15 cellular contexts compared by ENCODE assay signal in the genomic region with DNA sequence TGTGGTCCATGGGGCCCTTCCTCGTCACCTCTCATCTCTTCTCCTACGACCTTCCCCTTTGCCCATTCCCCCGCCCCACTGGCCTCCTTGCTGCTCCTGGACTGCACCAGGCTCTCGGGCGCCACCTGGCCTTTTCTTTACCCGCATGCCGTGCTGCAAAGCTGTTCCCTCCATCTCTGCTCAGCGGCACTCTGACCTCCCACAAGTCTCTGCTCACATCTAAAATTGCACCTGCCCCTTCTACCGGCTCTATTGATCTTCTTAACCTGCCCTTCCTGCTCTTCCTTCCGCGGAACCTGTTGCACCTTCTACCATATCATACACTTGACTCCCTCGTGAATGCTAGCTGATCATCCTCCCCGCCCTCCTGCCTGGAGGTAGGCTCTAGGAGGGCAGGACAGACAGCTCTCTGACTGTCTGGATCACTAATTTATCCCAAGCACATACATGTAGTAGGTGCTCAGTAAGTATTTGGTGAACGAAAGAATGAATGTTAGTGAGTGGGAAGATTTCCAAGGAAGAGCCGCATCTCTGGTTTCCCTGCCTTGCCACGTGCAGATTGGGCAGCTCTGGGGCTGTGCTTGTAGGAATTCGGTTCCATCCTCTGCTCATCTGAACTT. TPM values are rescaled to one million over a fixed set of nuclear protein-coding genes. Genes with fewer than 3 reads are reported as not detected.
DNase-seq lines count a peak whose midpoint lies in the region; ATAC-seq and TF ChIP-seq lines count a peak whose summit lies in the region.
"Had no signal": no experiment of that assay in that cellular context is flagged by ENCODE, and none has a peak within 500 bp of the region (broad histone marks: within the 10 kb centered on the region; RNA-seq: fewer than 3 reads in every experiment).

No MANE protein-coding gene starts in this region.

- H3K9me3 ChIP-seq in Panc1 (ENCODE audit: control insufficient read depth, insufficient read depth, low read depth, low read length), result no peaks in the 10 kb centered on the region; the same call in 1 of the 2 replicates
- H3K9me3 ChIP-seq: neutrophil had no signal

- no peaks in the 10 kb centered on the region for H3K36me3 ChIP-seq in Panc1 (ENCODE audit: control insufficient read depth, insufficient read depth, low read length)
- H3K36me3 ChIP-seq: neutrophil had no signal

- intact Hi-C loops in Panc1 (cut with micrococcal nuclease; ENCODE audit: unreplicated experiment), result no loop called here

- BruUV-seq in Panc1 (replicated peaks; lab: Mats Ljungman, UMichigan), result no TSS peak

- no peak overlapping the region for H3K27ac ChIP-seq in Panc1 (ENCODE audit: low read length)
- H3K27ac ChIP-seq: HL-60, neutrophil had no signal

- ATAC-seq in Panc1, result 0 out of 2 replicates have a peak, but pooled peaks have one; percentile 22
- no peak for ATAC-seq in HG02678 (IDR thresholded peaks at IDR 0.05; ENCODE audit: unreplicated experiment)
- ATAC-seq in GM19035 (IDR thresholded peaks at IDR 0.05; ENCODE audit: unreplicated experiment), result no peak
- ATAC-seq: activated CD4-positive, CD25-positive, alpha-beta regulatory T cell treated with anti-CD3 and anti-CD28 coated beads, Interleukin-2, amount 50 U/mL, for 24 hours; activated T-cell treated with anti-CD3 and anti-CD28 coated beads, Interleukin-2, amount 50 U/mL, for 4 hours had no signal

- no peak overlapping the region for H3K4me3 ChIP-seq in Panc1 (ENCODE audit: low read depth in 2 of 2, low read length in 2 of 2)

- CTCF ChIA-PET in Panc1 (lab: Charles Lee), result interaction anchor here (0.6 kb wide), 1 partner anchor 436 kb away, joined by 3 read pairs; no protein-coding TSS in a partner anchor

- TF ChIP-seq CTCF in GM20000 (IDR thresholded peaks at IDR 0.05; ENCODE audit: extremely low read depth, missing control alignments) (peak; percentile 31), Panc1 (IDR thresholded peaks at IDR 0.05) (no peak; the same call in 1 of the 2 replicates)

- no peaks in the 10 kb centered on the region for H3K4me1 ChIP-seq in Panc1 (ENCODE audit: control insufficient read depth, insufficient read depth, low read length)

- in situ Hi-C loops in Panc1 (cut with HindIII; ENCODE audit: low pct_unique_long_range_greater_than_20kb, low sequenced_read_pairs), result no loop called here

- H3K27me3 ChIP-seq in Panc1 (ENCODE audit: control insufficient read depth, insufficient read depth, low read length), result no peaks in the 10 kb centered on the region

- DNase-seq in DMS53 treated with DMSO at 0.1 percent for 48 hours (lab: John Stamatoyannopoulos, UW; ENCODE audit: unreplicated experiment) (peak; percentile 81), GM20000 (ENCODE audit: low spot score) (no peak), Panc1 (ENCODE audit: low read depth, low spot score) (no peak), iPS-NIHi11 (ENCODE audit: low spot score) (peak; percentile 74), HPDE6-E6E7 (ENCODE audit: extremely low spot score) (no peak), NCI-H2227 (lab: John Stamatoyannopoulos, UW; ENCODE audit: unreplicated experiment) (no peak)
- DNase-seq: activated T-cell treated with anti-CD3 and anti-CD28 coated beads, Interleukin-2, amount 50 U/mL, for 4 hours; amygdala; GOT3; mesenchymal stem cell had no signal

- POLR2A ChIA-PET in Panc1 (lab: Charles Lee), result no interaction called here

RNA-seq across cellular contexts. Expression of a gene that starts 17.3 kb away (rescaled TPM):
- total RNA-seq in Panc1 (2021; ENCODE audit: unreplicated experiment), result 0.18 TPM
- polyA plus RNA-seq in Panc1 (2012; ENCODE audit: insufficient read length), result 1.1 TPM

Comparison
In these comparisons a context has a peak if more than half of its experiments do, and no peak if none do; other contexts are left out.
1. DNase-seq: peak in DMS53 treated with DMSO at 0.1 percent for 48 hours (single experiment) and iPS-NIHi11 (single experiment); none in GM20000 (single experiment), Panc1 (single experiment), HPDE6-E6E7 (single experiment) and NCI-H2227 (single experiment).